Comparison of ENCODE assay signal across 3 cellular contexts in genomic region chr2:100321881-100322820, GRCh38.
TF ChIP-seq lines count a peak whose summit lies in the region.

LONRF2 (minus strand) TSS chr2:100322501; CDS start chr2:100322093, 408 bp downstream.

TF ChIP-seq in A549, 52 proteins besides CTCF, POLR2A, EP300 and RAD21:
- TF ChIP-seq, protein P1, sequence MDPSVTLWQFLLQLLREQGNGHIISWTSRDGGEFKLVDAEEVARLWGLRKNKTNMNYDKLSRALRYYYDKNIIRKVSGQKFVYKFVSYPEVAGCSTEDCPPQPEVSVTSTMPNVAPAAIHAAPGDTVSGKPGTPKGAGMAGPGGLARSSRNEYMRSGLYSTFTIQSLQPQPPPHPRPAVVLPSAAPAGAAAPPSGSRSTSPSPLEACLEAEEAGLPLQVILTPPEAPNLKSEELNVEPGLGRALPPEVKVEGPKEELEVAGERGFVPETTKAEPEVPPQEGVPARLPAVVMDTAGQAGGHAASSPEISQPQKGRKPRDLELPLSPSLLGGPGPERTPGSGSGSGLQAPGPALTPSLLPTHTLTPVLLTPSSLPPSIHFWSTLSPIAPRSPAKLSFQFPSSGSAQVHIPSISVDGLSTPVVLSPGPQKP (IDR thresholded peaks at IDR 0.05; ENCODE audit: low read depth, low read length), result no peak
- TF ChIP-seq SMC3 (IDR thresholded peaks at IDR 0.05) (0 out of 3 replicates have a peak, but pooled peaks have one; percentile 8), BCL3 (IDR thresholded peaks at IDR 0.05) (no peak)
- TF ChIP-seq, protein P2, sequence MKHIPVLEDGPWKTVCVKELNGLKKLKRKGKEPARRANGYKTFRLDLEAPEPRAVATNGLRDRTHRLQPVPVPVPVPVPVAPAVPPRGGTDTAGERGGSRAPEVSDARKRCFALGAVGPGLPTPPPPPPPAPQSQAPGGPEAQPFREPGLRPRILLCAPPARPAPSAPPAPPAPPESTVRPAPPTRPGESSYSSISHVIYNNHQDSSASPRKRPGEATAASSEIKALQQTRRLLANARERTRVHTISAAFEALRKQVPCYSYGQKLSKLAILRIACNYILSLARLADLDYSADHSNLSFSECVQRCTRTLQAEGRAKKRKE (CRISPR knock-in tag; IDR thresholded peaks at IDR 0.05; ENCODE audit: low read depth), result no peak

TF ChIP-seq in GM23338, 12 proteins besides CTCF, POLR2A, EP300 and RAD21 (continued from another document and continues in another):
- TF ChIP-seq, protein P3, sequence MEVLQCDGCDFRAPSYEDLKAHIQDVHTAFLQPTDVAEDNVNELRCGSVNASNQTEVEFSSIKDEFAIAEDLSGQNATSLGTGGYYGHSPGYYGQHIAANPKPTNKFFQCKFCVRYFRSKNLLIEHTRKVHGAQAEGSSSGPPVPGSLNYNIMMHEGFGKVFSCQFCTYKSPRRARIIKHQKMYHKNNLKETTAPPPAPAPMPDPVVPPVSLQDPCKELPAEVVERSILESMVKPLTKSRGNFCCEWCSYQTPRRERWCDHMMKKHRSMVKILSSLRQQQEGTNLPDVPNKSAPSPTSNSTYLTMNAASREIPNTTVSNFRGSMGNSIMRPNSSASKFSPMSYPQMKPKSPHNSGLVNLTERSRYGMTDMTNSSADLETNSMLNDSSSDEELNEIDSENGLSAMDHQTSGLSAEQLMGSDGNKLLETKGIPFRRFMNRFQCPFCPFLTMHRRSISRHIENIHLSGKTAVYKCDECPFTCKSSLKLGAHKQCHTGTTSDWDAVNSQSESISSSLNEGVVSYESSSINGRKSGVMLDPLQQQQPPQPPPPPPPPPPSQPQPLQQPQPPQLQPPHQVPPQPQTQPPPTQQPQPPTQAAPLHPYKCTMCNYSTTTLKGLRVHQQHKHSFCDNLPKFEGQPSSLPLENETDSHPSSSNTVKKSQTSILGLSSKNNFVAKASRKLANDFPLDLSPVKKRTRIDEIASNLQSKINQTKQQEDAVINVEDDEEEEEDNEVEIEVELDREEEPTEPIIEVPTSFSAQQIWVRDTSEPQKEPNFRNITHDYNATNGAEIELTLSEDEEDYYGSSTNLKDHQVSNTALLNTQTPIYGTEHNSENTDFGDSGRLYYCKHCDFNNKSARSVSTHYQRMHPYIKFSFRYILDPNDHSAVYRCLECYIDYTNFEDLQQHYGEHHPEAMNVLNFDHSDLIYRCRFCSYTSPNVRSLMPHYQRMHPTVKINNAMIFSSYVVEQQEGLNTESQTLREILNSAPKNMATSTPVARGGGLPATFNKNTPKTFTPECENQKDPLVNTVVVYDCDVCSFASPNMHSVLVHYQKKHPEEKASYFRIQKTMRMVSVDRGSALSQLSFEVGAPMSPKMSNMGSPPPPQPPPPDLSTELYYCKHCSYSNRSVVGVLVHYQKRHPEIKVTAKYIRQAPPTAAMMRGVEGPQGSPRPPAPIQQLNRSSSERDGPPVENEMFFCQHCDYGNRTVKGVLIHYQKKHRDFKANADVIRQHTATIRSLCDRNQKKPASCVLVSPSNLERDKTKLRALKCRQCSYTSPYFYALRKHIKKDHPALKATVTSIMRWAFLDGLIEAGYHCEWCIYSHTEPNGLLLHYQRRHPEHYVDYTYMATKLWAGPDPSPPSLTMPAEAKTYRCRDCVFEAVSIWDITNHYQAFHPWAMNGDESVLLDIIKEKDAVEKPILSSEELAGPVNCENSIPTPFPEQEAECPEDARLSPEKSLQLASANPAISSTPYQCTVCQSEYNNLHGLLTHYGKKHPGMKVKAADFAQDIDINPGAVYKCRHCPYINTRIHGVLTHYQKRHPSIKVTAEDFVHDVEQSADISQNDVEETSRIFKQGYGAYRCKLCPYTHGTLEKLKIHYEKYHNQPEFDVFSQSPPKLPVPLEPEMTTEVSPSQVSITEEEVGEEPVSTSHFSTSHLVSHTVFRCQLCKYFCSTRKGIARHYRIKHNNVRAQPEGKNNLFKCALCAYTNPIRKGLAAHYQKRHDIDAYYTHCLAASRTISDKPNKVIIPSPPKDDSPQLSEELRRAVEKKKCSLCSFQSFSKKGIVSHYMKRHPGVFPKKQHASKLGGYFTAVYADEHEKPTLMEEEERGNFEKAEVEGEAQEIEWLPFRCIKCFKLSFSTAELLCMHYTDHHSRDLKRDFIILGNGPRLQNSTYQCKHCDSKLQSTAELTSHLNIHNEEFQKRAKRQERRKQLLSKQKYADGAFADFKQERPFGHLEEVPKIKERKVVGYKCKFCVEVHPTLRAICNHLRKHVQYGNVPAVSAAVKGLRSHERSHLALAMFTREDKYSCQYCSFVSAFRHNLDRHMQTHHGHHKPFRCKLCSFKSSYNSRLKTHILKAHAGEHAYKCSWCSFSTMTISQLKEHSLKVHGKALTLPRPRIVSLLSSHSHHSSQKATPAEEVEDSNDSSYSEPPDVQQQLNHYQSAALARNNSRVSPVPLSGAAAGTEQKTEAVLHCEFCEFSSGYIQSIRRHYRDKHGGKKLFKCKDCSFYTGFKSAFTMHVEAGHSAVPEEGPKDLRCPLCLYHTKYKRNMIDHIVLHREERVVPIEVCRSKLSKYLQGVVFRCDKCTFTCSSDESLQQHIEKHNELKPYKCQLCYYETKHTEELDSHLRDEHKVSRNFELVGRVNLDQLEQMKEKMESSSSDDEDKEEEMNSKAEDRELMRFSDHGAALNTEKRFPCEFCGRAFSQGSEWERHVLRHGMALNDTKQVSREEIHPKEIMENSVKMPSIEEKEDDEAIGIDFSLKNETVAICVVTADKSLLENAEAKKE (CRISPR knock-in tag; IDR thresholded peaks at IDR 0.05), result no peak
- TF ChIP-seq POLR2AphosphoS5 (IDR thresholded peaks at IDR 0.05; ENCODE audit: low read depth), result no peak; the same call in 1 of the 2 replicates
- TF ChIP-seq EZH2 (IDR thresholded peaks at IDR 0.05; ENCODE audit: low read depth, unreplicated experiment), result peak; percentile 72
- no peak for TF ChIP-seq ZNF114 (CRISPR knock-in tag; IDR thresholded peaks at IDR 0.05)
- TF ChIP-seq CREB1 (CRISPR knock-in tag; IDR thresholded peaks at IDR 0.05; ENCODE audit: low read depth), result no peak
- TF ChIP-seq, protein P4, sequence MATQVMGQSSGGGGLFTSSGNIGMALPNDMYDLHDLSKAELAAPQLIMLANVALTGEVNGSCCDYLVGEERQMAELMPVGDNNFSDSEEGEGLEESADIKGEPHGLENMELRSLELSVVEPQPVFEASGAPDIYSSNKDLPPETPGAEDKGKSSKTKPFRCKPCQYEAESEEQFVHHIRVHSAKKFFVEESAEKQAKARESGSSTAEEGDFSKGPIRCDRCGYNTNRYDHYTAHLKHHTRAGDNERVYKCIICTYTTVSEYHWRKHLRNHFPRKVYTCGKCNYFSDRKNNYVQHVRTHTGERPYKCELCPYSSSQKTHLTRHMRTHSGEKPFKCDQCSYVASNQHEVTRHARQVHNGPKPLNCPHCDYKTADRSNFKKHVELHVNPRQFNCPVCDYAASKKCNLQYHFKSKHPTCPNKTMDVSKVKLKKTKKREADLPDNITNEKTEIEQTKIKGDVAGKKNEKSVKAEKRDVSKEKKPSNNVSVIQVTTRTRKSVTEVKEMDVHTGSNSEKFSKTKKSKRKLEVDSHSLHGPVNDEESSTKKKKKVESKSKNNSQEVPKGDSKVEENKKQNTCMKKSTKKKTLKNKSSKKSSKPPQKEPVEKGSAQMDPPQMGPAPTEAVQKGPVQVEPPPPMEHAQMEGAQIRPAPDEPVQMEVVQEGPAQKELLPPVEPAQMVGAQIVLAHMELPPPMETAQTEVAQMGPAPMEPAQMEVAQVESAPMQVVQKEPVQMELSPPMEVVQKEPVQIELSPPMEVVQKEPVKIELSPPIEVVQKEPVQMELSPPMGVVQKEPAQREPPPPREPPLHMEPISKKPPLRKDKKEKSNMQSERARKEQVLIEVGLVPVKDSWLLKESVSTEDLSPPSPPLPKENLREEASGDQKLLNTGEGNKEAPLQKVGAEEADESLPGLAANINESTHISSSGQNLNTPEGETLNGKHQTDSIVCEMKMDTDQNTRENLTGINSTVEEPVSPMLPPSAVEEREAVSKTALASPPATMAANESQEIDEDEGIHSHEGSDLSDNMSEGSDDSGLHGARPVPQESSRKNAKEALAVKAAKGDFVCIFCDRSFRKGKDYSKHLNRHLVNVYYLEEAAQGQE (IDR thresholded peaks at IDR 0.05; ENCODE audit: unreplicated experiment), result no peak
- TF ChIP-seq EZH2phosphoT487 (IDR thresholded peaks at IDR 0.05; ENCODE audit: unreplicated experiment), result peak; percentile 63

TF ChIP-seq in SK-N-SH, 30 proteins besides CTCF, POLR2A, EP300 and RAD21:
- TF ChIP-seq, protein P4 (IDR thresholded peaks at IDR 0.05; ENCODE audit: low read depth, low read length), result no peak
- TF ChIP-seq MEF2A (IDR thresholded peaks at IDR 0.05; ENCODE audit: borderline replicate concordance, low read depth) (no peak), PBX3 (IDR thresholded peaks at IDR 0.05) (no peak), NRF1 (IDR thresholded peaks at IDR 0.05; ENCODE audit: low read depth, low read length) (peak; percentile 27; the same call in 1 of the 2 replicates), NFIC (IDR thresholded peaks at IDR 0.05; ENCODE audit: borderline replicate concordance) (no peak)
